31 cellular contexts compared by ENCODE assay signal in the genomic region with DNA sequence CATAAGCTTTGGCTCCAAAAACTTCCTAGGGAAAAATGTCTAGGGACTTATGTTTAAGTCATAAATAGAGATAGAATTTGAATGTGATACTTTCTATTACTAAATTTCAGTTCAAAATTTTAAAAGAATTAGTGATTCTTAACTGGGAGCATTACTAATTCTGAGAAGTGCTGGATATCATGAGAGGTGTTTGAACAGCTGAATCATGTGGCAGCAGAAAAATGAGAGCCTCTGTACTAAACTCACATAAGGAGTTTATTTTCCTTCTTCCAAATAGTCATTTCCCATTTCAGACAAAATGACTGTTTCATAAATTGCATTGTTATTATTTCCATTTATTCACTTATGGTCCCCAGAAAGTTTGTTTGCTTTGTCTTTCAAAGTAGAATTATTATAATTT.
"Had no signal": no experiment of that assay in that cellular context is flagged by ENCODE, and none has a peak within 500 bp of the region (broad histone marks: within the 10 kb centered on the region; RNA-seq: fewer than 3 reads in every experiment).

No MANE protein-coding gene starts in this region.

- DNase-seq: activated CD4-positive, CD25-positive, alpha-beta regulatory T cell; activated CD8-positive, alpha-beta memory T cell treated with anti-CD3 and anti-CD28 coated beads, Interleukin-2, amount 50 U/mL, for 4 hours; activated CD8-positive, alpha-beta T cell treated with anti-CD3 and anti-CD28 coated beads for 36 hours; activated gamma-delta T cell treated with Interleukin-2 at 50 U/mL for 16 hours; activated naive CD8-positive, alpha-beta T cell treated with anti-CD3 and anti-CD28 coated beads, Interleukin-2, amount 50 U/mL, for 24 hours; activated T-cell treated with anti-CD3 and anti-CD28 coated beads, Interleukin-2, amount 50 U/mL, for 1 hour; amniotic stem cell; body of pancreas; Kasumi-1; KBM-7; NCI-H1048; NCI-H146; NCI-H187 treated with DMSO at 0.1 percent for 48 hours; NCI-H2171; NCI-H2227 treated with DMSO at 0.1 percent for 48 hours; NCI-H446 treated with DMSO at 0.1 percent for 48 hours; NCI-H526; NCI-H774; NK-92 treated with Interleukin-12 subunit alpha and Interleukin-12 subunit beta, amount 100 ng/mL, for 24 hours; OCI-M1; Peyer's patch; Right ventricle myocardium superior; SJCRH30; SK-N-SH; T-helper 1 cell had no signal

- ATAC-seq: activated CD8-positive, alpha-beta T cell treated with anti-CD3 and anti-CD28 coated beads for 36 hours; activated naive CD8-positive, alpha-beta T cell treated with anti-CD3 and anti-CD28 coated beads, Interleukin-2, amount 50 U/mL, for 24 hours; body of pancreas had no signal

- H3K27ac ChIP-seq: ascending aorta, body of pancreas, Peyer's patch, RWPE1, SJCRH30, VCaP had no signal

- H3K4me3 ChIP-seq: ascending aorta, body of pancreas, Peyer's patch, SJCRH30 had no signal

- H3K36me3 Mint-ChIP-seq: activated naive CD4-positive, alpha-beta T cell treated with anti-CD3 and anti-CD28 coated beads, Interleukin-2, amount 50 U/mL, for 24 hours had no signal

- H3K36me3 ChIP-seq: ascending aorta, Peyer's patch, SJCRH30 had no signal

- H3K27me3 ChIP-seq: ascending aorta, body of pancreas, Peyer's patch, SJCRH30 had no signal

- H3K27me3 Mint-ChIP-seq: activated CD8-positive, alpha-beta T cell treated with anti-CD3 and anti-CD28 coated beads for 36 hours; activated naive CD4-positive, alpha-beta T cell treated with anti-CD3 and anti-CD28 coated beads, Interleukin-2, amount 50 U/mL, for 24 hours; activated naive CD8-positive, alpha-beta T cell treated with anti-CD3 and anti-CD28 coated beads, Interleukin-2, amount 50 U/mL, for 24 hours; central memory CD8-positive, alpha-beta T cell had no signal

- H3K9me3 Mint-ChIP-seq: activated CD8-positive, alpha-beta T cell treated with anti-CD3 and anti-CD28 coated beads for 36 hours; activated naive CD4-positive, alpha-beta T cell treated with anti-CD3 and anti-CD28 coated beads, Interleukin-2, amount 50 U/mL, for 24 hours; activated naive CD8-positive, alpha-beta T cell treated with anti-CD3 and anti-CD28 coated beads, Interleukin-2, amount 50 U/mL, for 24 hours; activated T-helper 2 cell treated with anti-CD3 and anti-CD28 coated beads, Interferon-gamma antibody, Interleukin-2, Interleukin-4, amounts not matched to agents 10 μg/mL and 5 μg/mL and 100 μg/mL, durations not matched to agents 14 hours and 24 hours and 36 hours; central memory CD8-positive, alpha-beta T cell had no signal

- H3K4me3 Mint-ChIP-seq: activated CD8-positive, alpha-beta T cell treated with anti-CD3 and anti-CD28 coated beads for 36 hours; activated naive CD4-positive, alpha-beta T cell treated with anti-CD3 and anti-CD28 coated beads, Interleukin-2, amount 50 U/mL, for 24 hours; activated naive CD8-positive, alpha-beta T cell treated with anti-CD3 and anti-CD28 coated beads, Interleukin-2, amount 50 U/mL, for 24 hours; central memory CD8-positive, alpha-beta T cell had no signal

- H3K27ac Mint-ChIP-seq: activated CD8-positive, alpha-beta T cell treated with anti-CD3 and anti-CD28 coated beads for 36 hours; activated naive CD4-positive, alpha-beta T cell treated with anti-CD3 and anti-CD28 coated beads, Interleukin-2, amount 50 U/mL, for 24 hours; activated naive CD8-positive, alpha-beta T cell treated with anti-CD3 and anti-CD28 coated beads, Interleukin-2, amount 50 U/mL, for 24 hours; activated T-helper 2 cell treated with anti-CD3 and anti-CD28 coated beads, Interferon-gamma antibody, Interleukin-2, Interleukin-4, amounts not matched to agents 10 μg/mL and 5 μg/mL and 100 μg/mL, durations not matched to agents 14 hours and 24 hours and 36 hours had no signal
